In genomic region chr10:93363891-93364648, GRCh38 we compare ENCODE assay signal across 14 cellular contexts.
A peak's percentile ranks its signal among the peaks of the same experiment; 100 is the strongest.
DNase-seq lines count a peak whose midpoint lies in the region; ATAC-seq and TF ChIP-seq lines count a peak whose summit lies in the region.
"Had no signal": no experiment of that assay in that cellular context is flagged by ENCODE, and none has a peak within 500 bp of the region (broad histone marks: within the 10 kb centered on the region; RNA-seq: fewer than 3 reads in every experiment).

No MANE protein-coding gene starts in this region.

- TF ChIP-seq CTCF in PC-9 (conservative IDR thresholded peaks at IDR 0.05) (no peak), foreskin keratinocyte (conservative IDR thresholded peaks at IDR 0.05) (no peak), lung (IDR thresholded peaks at IDR 0.05; ENCODE audit: control extremely low read depth, extremely low read depth) (no peak), upper lobe of left lung (IDR thresholded peaks at IDR 0.05) (no peak), uterus (IDR thresholded peaks at IDR 0.05) (no peak)

- H3K9me2 ChIP-seq in PC-9 (ENCODE audit: insufficient read depth), result no peaks in the 10 kb centered on the region

- no peak for TF ChIP-seq EP300 in upper lobe of left lung (IDR thresholded peaks at IDR 0.05)

- POLR2A ChIA-PET in PC-9 (lab: Charles Lee; ENCODE audit: unreplicated experiment), result no interaction called here

- H3K27me3 ChIP-seq in PC-9 (ENCODE audit: insufficient read depth, low read depth), result no peaks in the 10 kb centered on the region
- H3K27me3 ChIP-seq in foreskin keratinocyte, result no peaks in the 10 kb centered on the region
- H3K27me3 ChIP-seq in lung (ENCODE audit: control insufficient read depth, insufficient read depth), result no peaks in the 10 kb centered on the region
- no peaks in the 10 kb centered on the region for H3K27me3 ChIP-seq in upper lobe of left lung
- no peaks in the 10 kb centered on the region for H3K27me3 ChIP-seq in uterus
- H3K27me3 ChIP-seq: esophagus squamous epithelium had no signal

- no peaks in the 10 kb centered on the region for H3K79me2 ChIP-seq in PC-9 (ENCODE audit: low read depth)

- H4K20me1 ChIP-seq in PC-9 (ENCODE audit: insufficient read depth), result no peaks in the 10 kb centered on the region

- H3K27ac ChIP-seq in PC-9 (0 out of 2 replicates have a peak overlapping the region, but pooled peaks have one; percentile 9), foreskin keratinocyte (no peak overlapping the region), lung (ENCODE audit: low read depth in 1 of 2, low read length in 1 of 2) (no peak overlapping the region), upper lobe of left lung (peak overlapping the region in 3 of 4 donors; percentile 14 to 44 (median 35)), uterus (no peak overlapping the region)
- H3K27ac ChIP-seq: SK-N-MC had no signal

- H3K4me1 ChIP-seq in PC-9 (replicated peaks; ENCODE audit: insufficient read depth) (no peaks in the 10 kb centered on the region), foreskin keratinocyte (peaks cover 5% of the 10 kb centered on the region), lung (ENCODE audit: control insufficient read depth in 2 of 2, insufficient read depth in 2 of 2, low read length in 2 of 2) (no peaks in the 10 kb centered on the region), upper lobe of left lung (peaks cover 5 to 16% (median 9%) of the 10 kb centered on the region in 4 donors), uterus (no peaks in the 10 kb centered on the region)

- ATAC-seq in foreskin keratinocyte (peak; percentile 63), lung (ENCODE audit: insufficient read depth, low FRiP score) (peak; percentile 54), upper lobe of left lung (ENCODE audit: low FRiP score in 2 of 2) (peak; percentile 85)
- ATAC-seq: activated T-helper 17 cell treated with anti-CD3 and anti-CD28 coated beads, Interleukin-2, amount 50 U/mL, for 72 hours had no signal

- no peaks in the 10 kb centered on the region for H3F3A ChIP-seq in PC-9 (ENCODE audit: insufficient read depth, low read depth)

- CTCF ChIA-PET in PC-9 (lab: Charles Lee), result interaction anchor here (0.7 kb wide), 1 partner anchor 12 kb away, joined by 4 read pairs; no protein-coding TSS in a partner anchor

- no peak overlapping the region for H3K4me3 ChIP-seq in PC-9
- H3K4me3 ChIP-seq in lung, result no peak overlapping the region
- H3K4me3 ChIP-seq in upper lobe of left lung, result no peak overlapping the region
- H3K4me3 ChIP-seq in uterus, result no peak overlapping the region
- H3K4me3 ChIP-seq: coronary artery, esophagus squamous epithelium, SK-N-MC had no signal

- no peak overlapping the region for H2AFZ ChIP-seq in PC-9

- H3K9me3 ChIP-seq in PC-9 (ENCODE audit: insufficient read depth, low read depth) (no peaks in the 10 kb centered on the region), lung (ENCODE audit: control insufficient read depth in 2 of 2, insufficient read depth in 1 of 2, low read length in 1 of 2) (no peaks in the 10 kb centered on the region), upper lobe of left lung (no peaks in the 10 kb centered on the region), uterus (no peaks in the 10 kb centered on the region)
- H3K9me3 ChIP-seq: esophagus squamous epithelium had no signal

- peak; percentile 64 to 68 for DNase-seq in PC-9
- DNase-seq in foreskin keratinocyte, result peak in 1 of 2 donors; percentile 20
- peak; percentile 73 for DNase-seq in lung (ENCODE audit: low spot score)
- DNase-seq in upper lobe of left lung, result peak; percentile 70 to 86
- DNase-seq in uterus, result no peak
- no peak for DNase-seq in erythroblast (lab: John Stamatoyannopoulos, UW)
- DNase-seq in HuH-7 (ENCODE audit: low spot score), result no peak
- DNase-seq: DND-41; esophagus squamous epithelium; mesenchymal stem cell; stimulated activated CD4-positive, alpha-beta T cell treated with anti-CD3 and anti-CD28 coated beads, Interleukin-15, amount 100 ng/mL, for 24 hours had no signal

- H3K36me3 ChIP-seq in PC-9 (ENCODE audit: low read depth) (no peaks in the 10 kb centered on the region), lung (ENCODE audit: control insufficient read depth in 2 of 2, insufficient read depth in 2 of 2, low read length in 2 of 2) (peaks cover 18 to 23% of the 10 kb centered on the region in 2 donors), upper lobe of left lung (peaks cover 0 to 58% (median 37%) of the 10 kb centered on the region in 4 donors), uterus (no peaks in the 10 kb centered on the region)

- H3K4me2 ChIP-seq in PC-9, result no peak overlapping the region

- TF ChIP-seq POLR2A in upper lobe of left lung (IDR thresholded peaks at IDR 0.05) (peak in 1 of 4 donors; percentile 15), uterus (IDR thresholded peaks at IDR 0.05) (no peak), erythroblast (IDR thresholded peaks at IDR 0.05; ENCODE audit: low read length) (no peak)

- intact Hi-C loops in PC-9 (cut with micrococcal nuclease; ENCODE audit: unreplicated experiment), result loop anchor here (10.0 kb wide), 1 partner anchor 321 kb away; no protein-coding TSS in a partner anchor
- intact Hi-C loops in uterus (cut with DNase I; ENCODE audit: low total_unique reads), result no loop called here

- BruUV-seq in PC-9 (replicated peaks; lab: Mats Ljungman, UMichigan), result no TSS peak

- 45 to 47% methylated on average over 22 of the region's 22 CpGs for WGBS in lung, 2 donors
- 48 to 50% methylated on average over 22 of the region's 22 CpGs for WGBS in upper lobe of left lung, 2 donors

Comparison
In these comparisons a context has a peak if more than half of its experiments do, and no peak if none do; other contexts are left out.
1. DNase-seq: peak in PC-9 (2 of 2), lung (single experiment) and upper lobe of left lung (2 of 2); none in uterus (0 of 2), erythroblast (0 of 2) and HuH-7 (single experiment).
2. H3K27ac ChIP-seq: peak in PC-9 (single experiment) and upper lobe of left lung (3 of 4); none in foreskin keratinocyte (single experiment), lung (0 of 2) and uterus (0 of 2).
3. Peak in every context shown above with its lines, with median percentiles within 50 percentile points of each other: ATAC-seq.